In the genomic region with DNA sequence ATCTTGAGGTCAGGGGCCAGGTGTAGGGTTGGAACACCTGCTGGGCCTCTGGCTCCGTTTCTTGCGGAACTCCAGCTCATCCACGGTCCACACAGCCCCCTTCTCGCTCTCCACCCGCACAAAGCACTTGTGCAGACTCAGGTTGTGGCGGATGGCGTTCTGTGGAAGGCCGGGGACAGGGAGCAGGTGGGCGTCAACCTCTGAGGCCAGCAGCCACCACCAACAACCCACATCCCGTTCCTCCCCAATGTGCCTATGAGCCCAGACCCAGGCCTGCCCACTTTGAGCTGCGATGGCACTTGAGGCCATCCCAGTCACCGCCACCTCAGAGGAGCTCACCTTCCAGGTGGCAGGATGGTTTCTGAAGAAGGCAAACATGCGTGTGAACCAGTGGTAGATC, we compare ENCODE assay signal across 1 cellular context.
TF ChIP-seq lines count a peak whose summit lies in the region.

No MANE protein-coding gene starts in this region.

TF ChIP-seq in K562, 482 proteins besides CTCF, POLR2A, EP300 and RAD21:
- TF ChIP-seq RBFOX2 (IDR thresholded peaks at IDR 0.05; ENCODE audit: low read depth, low read length) (peak; percentile 30; the same call in 1 of the 2 replicates), POLR2G (IDR thresholded peaks at IDR 0.05; ENCODE audit: low read depth, low read length) (peak; percentile 45; the same call in 1 of the 2 replicates), NFIC (IDR thresholded peaks at IDR 0.05) (no peak)
TF ChIP-seq in K562: peak in this region for 2.
